10 cellular contexts compared by ENCODE assay signal in the genomic region with DNA sequence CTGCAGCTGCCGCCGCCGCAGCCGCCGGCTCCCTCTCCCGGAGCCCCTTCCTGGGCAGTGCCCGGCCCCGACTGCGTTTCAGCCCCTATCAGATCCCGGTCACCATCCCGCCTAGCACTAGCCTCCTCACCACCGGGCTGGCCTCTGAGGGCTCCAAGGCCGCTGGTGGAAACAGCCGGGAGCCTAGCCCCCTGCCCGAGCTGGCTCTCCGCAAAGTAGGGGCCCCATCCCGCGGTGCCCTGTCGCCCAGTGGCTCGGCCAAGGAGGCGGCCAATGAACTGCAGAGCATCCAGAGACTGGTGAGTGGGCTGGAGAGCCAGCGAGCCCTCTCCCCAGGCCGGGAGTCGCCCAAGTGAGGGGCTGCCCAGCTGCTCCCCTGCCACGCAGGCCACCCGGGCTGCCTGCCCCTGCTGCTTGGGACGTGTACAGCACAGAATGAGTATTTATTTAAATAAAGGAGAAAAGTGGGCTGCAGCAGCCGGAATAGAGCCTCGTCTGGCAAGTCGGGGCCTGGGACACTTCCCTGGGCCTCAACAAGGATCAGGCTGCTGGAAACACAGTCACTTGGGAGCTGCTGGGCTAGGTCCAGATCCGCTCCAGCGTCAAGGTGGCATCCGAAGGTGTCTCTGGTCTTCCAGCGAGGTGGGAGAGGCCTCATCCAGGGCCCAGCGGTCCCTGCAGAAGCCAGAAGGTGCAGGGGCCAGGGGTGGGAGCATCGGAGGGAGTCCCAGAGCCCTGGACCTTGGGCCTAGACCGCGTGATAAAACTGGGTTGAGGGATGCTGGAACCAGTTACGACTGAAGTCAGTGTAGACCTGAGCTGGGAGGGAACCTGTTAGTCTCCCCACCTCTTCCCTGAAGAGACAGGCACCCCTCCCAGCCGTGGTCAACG. TPM values are rescaled to one million over a fixed set of nuclear protein-coding genes. Genes with fewer than 3 reads are reported as not detected.
DNase-seq lines count a peak whose midpoint lies in the region; TF ChIP-seq lines count a peak whose summit lies in the region.
"Had no signal": no experiment of that assay in that cellular context is flagged by ENCODE, and none has a peak within 500 bp of the region (broad histone marks: within the 10 kb centered on the region; RNA-seq: fewer than 3 reads in every experiment).

No MANE protein-coding gene starts in this region.

- no peak for TF ChIP-seq CTCF in BE2C (IDR thresholded peaks at IDR 0.05; ENCODE audit: low read depth, low read length)
- no peak for TF ChIP-seq CTCF in endodermal cell (conservative IDR thresholded peaks at IDR 0.05)
- TF ChIP-seq CTCF in neural crest cell (conservative IDR thresholded peaks at IDR 0.05): no peak
- TF ChIP-seq CTCF in GM10266 (IDR thresholded peaks at IDR 0.05; ENCODE audit: control insufficient read depth, insufficient read depth, low read depth, missing control alignments): no peak

- H3K4me1 Mint-ChIP-seq in endodermal cell: peaks cover 11% of the 10 kb centered on the region
- H3K4me1 Mint-ChIP-seq in neural crest cell: peaks cover 23% of the 10 kb centered on the region

- in situ Hi-C loops in KBM-7 (cut with MboI; ENCODE audit: low pct_unique_long_range_greater_than_20kb, low sequenced_read_pairs): loop anchor here (25.0 kb wide), 2 partner anchors 154 to 429 kb away; no protein-coding TSS in a partner anchor

- peaks cover 12% of the 10 kb centered on the region for H3K4me1 ChIP-seq in BE2C
- no peaks in the 10 kb centered on the region for H3K4me1 ChIP-seq in endodermal cell (ENCODE audit: control insufficient read depth, insufficient read depth, low read length)
- peaks cover 60% of the 10 kb centered on the region for H3K4me1 ChIP-seq in effector memory CD4-positive, alpha-beta T cell (ENCODE audit: control insufficient read depth, insufficient read depth, low read length, poor library complexity, severe bottlenecking)

- 16 to 20% methylated on average over 21 to 41 of the region's 41 CpGs for WGBS in endodermal cell (ENCODE audit: insufficient coverage in 1 of 2, insufficient read length in 1 of 2), 2 experiments

- H3K9me3 Mint-ChIP-seq in endodermal cell (no peaks in the 10 kb centered on the region), neural crest cell (no peaks in the 10 kb centered on the region)
- H3K9me3 Mint-ChIP-seq: activated naive CD4-positive, alpha-beta T cell treated with anti-CD3 and anti-CD28 coated beads, Interleukin-2, amount 50 U/mL, for 72 hours had no signal

- no peak overlapping the region for H3K9ac ChIP-seq in endodermal cell (ENCODE audit: extremely low read depth, low read length, poor library complexity, severe bottlenecking)

- DNase-seq in BE2C (peak; percentile 34), NCI-H69 (lab: John Stamatoyannopoulos, UW) (peak; percentile 36), endodermal cell (peak; percentile 69), neural crest cell (ENCODE audit: low read depth, low spot score) (no peak), SIG-M5 (lab: John Stamatoyannopoulos, UW) (no peak), KBM-7 (no peak), GM10266 (ENCODE audit: extremely low spot score) (no peak)
- no peak for DNase-seq in effector memory CD4-positive, alpha-beta T cell
- DNase-seq: NCI-H510A treated with DMSO at 0.1 percent for 48 hours had no signal

- H3K27ac Mint-ChIP-seq in endodermal cell (no peak overlapping the region), neural crest cell (ENCODE audit: unreplicated experiment) (no peak overlapping the region)

- H3K27me3 ChIP-seq in BE2C (no peaks in the 10 kb centered on the region), endodermal cell (ENCODE audit: control insufficient read depth, insufficient read depth, low read length, poor library complexity, severe bottlenecking) (peaks cover 100% of the 10 kb centered on the region)
- H3K27me3 ChIP-seq in effector memory CD4-positive, alpha-beta T cell (replicated peaks; ENCODE audit: control insufficient read depth, insufficient read depth, low read length, poor library complexity, severe bottlenecking): peaks cover 80% of the 10 kb centered on the region

- no peak overlapping the region for H3K27ac ChIP-seq in endodermal cell (ENCODE audit: low read depth, low read length)
- no peak overlapping the region for H3K27ac ChIP-seq in effector memory CD4-positive, alpha-beta T cell (ENCODE audit: insufficient read depth, low read length, poor library complexity, severe bottlenecking)

- peak overlapping the region; percentile 22 for H3K4me3 Mint-ChIP-seq in endodermal cell
- H3K4me3 Mint-ChIP-seq in neural crest cell: peak overlapping the region; percentile 82

- no peaks in the 10 kb centered on the region for H3K9me3 ChIP-seq in BE2C
- H3K9me3 ChIP-seq in endodermal cell (ENCODE audit: control insufficient read depth, low read length): no peaks in the 10 kb centered on the region
- no peaks in the 10 kb centered on the region for H3K9me3 ChIP-seq in effector memory CD4-positive, alpha-beta T cell (ENCODE audit: control insufficient read depth, low read length)

- H3K36me3 Mint-ChIP-seq in endodermal cell (ENCODE audit: low read depth) (no peaks in the 10 kb centered on the region), neural crest cell (ENCODE audit: low read depth) (peaks cover 8% of the 10 kb centered on the region)
- H3K36me3 Mint-ChIP-seq: activated naive CD4-positive, alpha-beta T cell treated with anti-CD3 and anti-CD28 coated beads, Interleukin-2, amount 50 U/mL, for 72 hours had no signal

- H3K27me3 Mint-ChIP-seq in endodermal cell (ENCODE audit: insufficient read depth) (peaks cover 86% of the 10 kb centered on the region), neural crest cell (ENCODE audit: low read depth) (peaks cover 77% of the 10 kb centered on the region)

- H3K36me3 ChIP-seq in BE2C (peaks cover 54% of the 10 kb centered on the region), endodermal cell (ENCODE audit: control insufficient read depth, insufficient read depth, low read length) (no peaks in the 10 kb centered on the region)
- no peaks in the 10 kb centered on the region for H3K36me3 ChIP-seq in effector memory CD4-positive, alpha-beta T cell (ENCODE audit: control insufficient read depth, insufficient read depth, low read length)

- H3K4me3 ChIP-seq in BE2C (ENCODE audit: low read depth, low read length) (peak overlapping the region; percentile 57), endodermal cell (ENCODE audit: low read length) (no peak overlapping the region)
- no peak overlapping the region for H3K4me3 ChIP-seq in effector memory CD4-positive, alpha-beta T cell (ENCODE audit: insufficient read depth, low read depth, low read length, poor library complexity, severe bottlenecking)

RNA-seq across cellular contexts. Expression of a gene that starts 8.8 kb away (rescaled TPM):
- 107 TPM for polyA plus RNA-seq in BE2C (2012; ENCODE audit: insufficient read depth, insufficient read length, low read depth)
- total RNA-seq in endodermal cell (under 1 TPM in 1 of 2 donors, not detected in 1; 0.07 TPM), neural crest cell (16.1 and 18.7 TPM in 2 replicates)
- 2.8 TPM for polyA plus RNA-seq in endodermal cell (2013, experiment 1 of 2)
- polyA plus RNA-seq in endodermal cell (2013, experiment 2 of 2): 2.1 TPM
- total RNA-seq: activated naive CD4-positive, alpha-beta T cell treated with anti-CD3 and anti-CD28 coated beads, Interleukin-2, amount 50 U/mL, for 72 hours had no signal

RNA-seq across cellular contexts. Expression of a gene that starts 43.8 kb away (rescaled TPM):
- polyA plus RNA-seq in BE2C (2012; ENCODE audit: insufficient read depth, insufficient read length, low read depth): 1.6 TPM
- total RNA-seq in endodermal cell (not detected), neural crest cell (not detected in 2 replicates)
- polyA plus RNA-seq in endodermal cell (2013, experiment 1 of 2): 1.5 TPM
- 1.4 TPM for polyA plus RNA-seq in endodermal cell (2013, experiment 2 of 2)
- total RNA-seq: activated naive CD4-positive, alpha-beta T cell treated with anti-CD3 and anti-CD28 coated beads, Interleukin-2, amount 50 U/mL, for 72 hours had no signal

Comparison
In these comparisons a context has a peak if more than half of its experiments do, and no peak if none do; other contexts are left out.
1. DNase-seq: peak in BE2C (single experiment), NCI-H69 (single experiment) and endodermal cell (single experiment); none in neural crest cell (single experiment), SIG-M5 (single experiment), KBM-7 (single experiment), GM10266 (single experiment) and effector memory CD4-positive, alpha-beta T cell (0 of 3).
2. RNA of a gene that starts 8.8 kb away (total RNA-seq): 16.1 to 18.7 TPM in neural crest cell; 0.07 TPM in endodermal cell; every median in the first group is over 10 times any median in the second.